Comparison of ENCODE assay signal across 1 cellular context in the genomic region with DNA sequence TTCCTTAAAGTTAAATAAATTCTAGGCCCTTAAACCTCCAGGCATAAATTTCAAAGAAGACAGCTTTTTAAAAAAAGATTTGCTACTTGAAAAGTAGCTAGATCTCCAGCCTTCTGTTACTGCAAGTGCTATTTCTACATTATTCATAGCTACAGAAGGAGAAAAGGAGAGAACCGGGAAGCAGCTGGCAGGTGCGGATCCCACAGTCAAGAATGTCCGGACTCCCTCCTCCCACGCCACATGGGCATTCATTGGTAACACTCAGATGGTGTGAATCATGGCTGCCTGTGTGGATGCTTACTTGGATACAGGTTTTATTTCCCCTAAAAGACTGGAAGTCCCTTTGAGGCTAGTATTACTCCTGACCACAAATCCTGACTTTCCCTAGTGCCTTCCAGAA.
TF ChIP-seq lines count a peak whose summit lies in the region.

No MANE protein-coding gene starts in this region.

TF ChIP-seq in IMR-90, 13 proteins besides CTCF, POLR2A, EP300 and RAD21:
- TF ChIP-seq, protein P1, sequence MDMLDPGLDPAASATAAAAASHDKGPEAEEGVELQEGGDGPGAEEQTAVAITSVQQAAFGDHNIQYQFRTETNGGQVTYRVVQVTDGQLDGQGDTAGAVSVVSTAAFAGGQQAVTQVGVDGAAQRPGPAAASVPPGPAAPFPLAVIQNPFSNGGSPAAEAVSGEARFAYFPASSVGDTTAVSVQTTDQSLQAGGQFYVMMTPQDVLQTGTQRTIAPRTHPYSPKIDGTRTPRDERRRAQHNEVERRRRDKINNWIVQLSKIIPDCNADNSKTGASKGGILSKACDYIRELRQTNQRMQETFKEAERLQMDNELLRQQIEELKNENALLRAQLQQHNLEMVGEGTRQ (IDR thresholded peaks at IDR 0.05; ENCODE audit: low read depth, low read length): no peak
- TF ChIP-seq SMC3 (IDR thresholded peaks at IDR 0.05; ENCODE audit: low read depth, low read length) (no peak), NFE2L2 (IDR thresholded peaks at IDR 0.05; ENCODE audit: low read depth, low read length) (no peak), CHD1 (IDR thresholded peaks at IDR 0.05; ENCODE audit: low read depth, low read length) (no peak), CEBPB (IDR thresholded peaks at IDR 0.05; ENCODE audit: low read depth, low read length) (no peak), RCOR1 (IDR thresholded peaks at IDR 0.05; ENCODE audit: insufficient replicate concordance, low read length) (no peak), RFX5 (IDR thresholded peaks at IDR 0.05; ENCODE audit: low read depth, low read length) (no peak), BHLHE40 (IDR thresholded peaks at IDR 0.05; ENCODE audit: low read depth, low read length) (no peak), FOS (IDR thresholded peaks at IDR 0.05; ENCODE audit: low read depth, low read length) (no peak), MAFK (IDR thresholded peaks at IDR 0.05; ENCODE audit: low read depth, low read length) (no peak), MXI1 (IDR thresholded peaks at IDR 0.05; ENCODE audit: borderline replicate concordance, low read depth, low read length) (no peak), MAZ (IDR thresholded peaks at IDR 0.05; ENCODE audit: borderline replicate concordance, low read depth, low read length) (no peak)
